In genomic region chr3:137568880-137569279, GRCh38 we compare ENCODE assay signal across 32 cellular contexts.
DNase-seq lines count a peak whose midpoint lies in the region; ATAC-seq, FAIRE-seq and TF ChIP-seq lines count a peak whose summit lies in the region.
"Had no signal": no experiment of that assay in that cellular context is flagged by ENCODE, and none has a peak within 500 bp of the region (broad histone marks: within the 10 kb centered on the region; RNA-seq: fewer than 3 reads in every experiment).

No MANE protein-coding gene starts in this region.

- no peak overlapping the region for H4K8ac ChIP-seq in IMR-90 (ENCODE audit: low read depth in 2 of 2, low read length in 2 of 2)

- H3K56ac ChIP-seq in IMR-90 (ENCODE audit: extremely low read depth, insufficient read depth, low read length): no peak overlapping the region

- BruUV-seq in HepG2 (replicated peaks; lab: Mats Ljungman, UMichigan): no TSS peak
- BruUV-seq in IMR-90 (replicated peaks; lab: Mats Ljungman, UMichigan): no TSS peak

- CTCF ChIA-PET in HepG2 (lab: Yijun Ruan, JAX; ENCODE audit: low intra/inter-chr PET ratio, low total read pairs): no interaction called here
- CTCF ChIA-PET in A549 (lab: Yijun Ruan, JAX): no interaction called here
- CTCF ChIA-PET in IMR-90 (lab: Yijun Ruan, JAX): no interaction called here

- H3K18ac ChIP-seq in IMR-90 (ENCODE audit: low read depth, low read length): no peak overlapping the region

- no peaks in the 10 kb centered on the region for H3K27me3 ChIP-seq in HepG2 (ENCODE audit: control insufficient read depth in 1 of 2, insufficient read depth in 2 of 2, low read length in 2 of 2)
- no peaks in the 10 kb centered on the region for H3K27me3 ChIP-seq in right lobe of liver
- no peaks in the 10 kb centered on the region for H3K27me3 ChIP-seq in IMR-90 (ENCODE audit: control insufficient read depth, insufficient read depth, low read length)
- H3K27me3 ChIP-seq: BE2C; BLaER1; BLaER1 treated with 17β-estradiol and CSF1 and Interleukin-3, amounts not matched to agents 10 nM and 100 nM had no signal

- TF ChIP-seq CTCF in HepG2 (CRISPR knock-in tag; IDR thresholded peaks at IDR 0.05): no peak
- TF ChIP-seq CTCF in right lobe of liver (IDR thresholded peaks at IDR 0.05): no peak
- no peak for TF ChIP-seq CTCF in A549 (IDR thresholded peaks at IDR 0.05)
- no peak for TF ChIP-seq CTCF in IMR-90 (conservative IDR thresholded peaks at IDR 0.05; ENCODE audit: low read depth, low read length)
- no peak for TF ChIP-seq CTCF in kidney (IDR thresholded peaks at IDR 0.05; ENCODE audit: borderline replicate concordance, extremely low read depth, insufficient read depth)

- H3K23ac ChIP-seq in IMR-90 (ENCODE audit: low read depth, low read length): no peak overlapping the region

- H3K4me1 ChIP-seq in HepG2 (ENCODE audit: insufficient read depth, low read length) (no peaks in the 10 kb centered on the region), right lobe of liver (no peaks in the 10 kb centered on the region), A549 (no peaks in the 10 kb centered on the region), IMR-90 (ENCODE audit: control insufficient read depth, insufficient read depth, low read length) (no peaks in the 10 kb centered on the region), kidney (ENCODE audit: control insufficient read depth in 1 of 2, insufficient read depth in 1 of 2, low read depth in 1 of 2, low read length in 2 of 2) (no peaks in the 10 kb centered on the region)
- H3K4me1 ChIP-seq: BE2C; BLaER1; BLaER1 treated with 17β-estradiol and CSF1 and Interleukin-3, amounts not matched to agents 10 nM and 100 nM; Caco-2 had no signal

- H3K27ac ChIP-seq in HepG2 (ENCODE audit: extremely low read length, insufficient read depth, low read length) (no peak overlapping the region), right lobe of liver (no peak overlapping the region), A549 (no peak overlapping the region), IMR-90 (ENCODE audit: insufficient read depth, low read length) (no peak overlapping the region), kidney (ENCODE audit: low read depth in 2 of 2, low read length in 2 of 2) (no peak overlapping the region)
- H3K27ac ChIP-seq: 22Rv1; BLaER1; BLaER1 treated with 17β-estradiol and CSF1 and Interleukin-3, amounts not matched to agents 10 nM and 100 nM; C4-2B had no signal

- H3K79me2 ChIP-seq in HepG2 (ENCODE audit: insufficient read depth, low read length): no peaks in the 10 kb centered on the region

- H3K79me1 ChIP-seq in IMR-90 (ENCODE audit: low read depth in 1 of 2, low read length in 2 of 2): no peaks in the 10 kb centered on the region

- H3K4me3 ChIP-seq in HepG2 (replicated peaks in 1 of 3; ENCODE audit: insufficient read depth in 1 of 3, low read depth in 2 of 3, low read length in 3 of 3) (no peak overlapping the region), right lobe of liver (no peak overlapping the region), A549 (no peak overlapping the region), IMR-90 (ENCODE audit: insufficient read depth, low read depth, low read length) (no peak overlapping the region), kidney (ENCODE audit: low read length in 2 of 2) (no peak overlapping the region)
- H3K4me3 ChIP-seq: BLaER1; BLaER1 treated with 17β-estradiol and CSF1 and Interleukin-3, amounts not matched to agents 10 nM and 100 nM had no signal

- no peak overlapping the region for H2BK20ac ChIP-seq in IMR-90 (ENCODE audit: low read depth, low read length)

- H3K9ac ChIP-seq in HepG2 (ENCODE audit: insufficient read depth, low read depth, low read length) (no peak overlapping the region), IMR-90 (ENCODE audit: low read depth, low read length) (no peak overlapping the region), kidney (ENCODE audit: low read length in 2 of 2) (no peak overlapping the region)
- H3K9ac ChIP-seq: BLaER1; BLaER1 treated with 17β-estradiol and CSF1 and Interleukin-3, amounts not matched to agents 10 nM and 100 nM had no signal

- intact Hi-C loops in HepG2 (cut with micrococcal nuclease; ENCODE audit: unreplicated experiment): no loop called here
- intact Hi-C loops in right lobe of liver (cut with DNase I): no loop called here
- intact Hi-C loops in IMR-90 (cut with micrococcal nuclease): no loop called here
- intact Hi-C loops in kidney (cut with DNase I): no loop called here

- no peak overlapping the region for H2BK5ac ChIP-seq in IMR-90 (ENCODE audit: low read depth, low read length, poor library complexity, severe bottlenecking)

- FAIRE-seq in HepG2 (lab: Jason Lieb, UNC) (no peak), A549 (lab: Jason Lieb, UNC) (no peak), kidney (lab: Jason Lieb, UNC) (no peak)
- FAIRE-seq: A204.1, D721Med had no signal

- TF ChIP-seq POLR2A in HepG2 (IDR thresholded peaks at IDR 0.05; ENCODE audit: insufficient read depth in 1 of 2, low read depth in 2 of 2, low read length in 2 of 2): no peak
- TF ChIP-seq POLR2A in right lobe of liver (IDR thresholded peaks at IDR 0.05): no peak
- no peak for TF ChIP-seq POLR2A in A549 (IDR thresholded peaks at IDR 0.05; ENCODE audit: low read length)
- TF ChIP-seq POLR2A in IMR-90 (IDR thresholded peaks at IDR 0.05; ENCODE audit: low read depth, low read length): no peak

- no peaks in the 10 kb centered on the region for H3K9me3 ChIP-seq in HepG2 (ENCODE audit: low read length)
- no peaks in the 10 kb centered on the region for H3K9me3 ChIP-seq in right lobe of liver
- no peaks in the 10 kb centered on the region for H3K9me3 ChIP-seq in A549
- peaks cover 12% of the 10 kb centered on the region for H3K9me3 ChIP-seq in IMR-90 (ENCODE audit: control insufficient read depth, insufficient read depth, low read length)
- H3K9me3 ChIP-seq in kidney (ENCODE audit: control insufficient read depth in 1 of 2, low read length in 2 of 2): peaks cover 0 to 4% of the 10 kb centered on the region in 2 donors
- H3K9me3 ChIP-seq: BE2C, BLaER1, Caco-2 had no signal

- H4K5ac ChIP-seq in IMR-90 (ENCODE audit: low read depth, low read length): no peak overlapping the region

- TF ChIP-seq RAD21 in HepG2 (CRISPR knock-in tag; IDR thresholded peaks at IDR 0.05) (no peak), A549 (conservative IDR thresholded peaks at IDR 0.05 in 1 of 2, IDR thresholded peaks at IDR 0.05 in 1 of 2) (no peak), IMR-90 (IDR thresholded peaks at IDR 0.05; ENCODE audit: low read length) (no peak)

- in situ Hi-C loops in HepG2 (cut with HindIII; ENCODE audit: extremely low pct_ligation_motif_present, low pct_unique_long_range_greater_than_20kb) (no loop called here), IMR-90 (cut with MboI; ENCODE audit: low sequenced_read_pairs) (no loop called here)

- POLR2A ChIA-PET in HepG2 (lab: Yijun Ruan, JAX) (no interaction called here), A549 (lab: Yijun Ruan, JAX) (no interaction called here), IMR-90 (lab: Charles Lee; ENCODE audit: unreplicated experiment) (no interaction called here)

- H3K4me2 ChIP-seq in HepG2 (ENCODE audit: low read depth, low read length): no peak overlapping the region
- H3K4me2 ChIP-seq in A549: no peak overlapping the region
- H3K4me2 ChIP-seq in IMR-90 (ENCODE audit: low read depth, low read length): no peak overlapping the region
- H3K4me2 ChIP-seq: BLaER1; BLaER1 treated with 17β-estradiol and CSF1 and Interleukin-3, amounts not matched to agents 10 nM and 100 nM had no signal

- DNase-seq in HepG2 (ENCODE audit: low spot score) (no peak), right lobe of liver (no peak), A549 (ENCODE audit: low read depth in 1 of 2, low spot score in 1 of 2) (no peak), IMR-90 (no peak), kidney (no peak)
- DNase-seq: 8988T; ACHN; AML-193; BE2C; C1 segment of cervical spinal cord; Caco-2; Calu3; CD4-positive, alpha-beta memory T cell; CD4-positive, alpha-beta T cell; CD4-positive, CD25-positive, alpha-beta regulatory T cell; CD8-positive, alpha-beta memory T cell; CD8-positive, alpha-beta T cell; COR-L47; DMS 273 treated with DMSO at 0.1 percent for 48 hours; DMS153; DMS53; DMS79; DMS79 treated with DMSO at 0.1 percent for 48 hours; DND-41; EL had no signal

- no peaks in the 10 kb centered on the region for H3K9me1 ChIP-seq in IMR-90 (ENCODE audit: insufficient read depth, low read length)

- no peak overlapping the region for H4K91ac ChIP-seq in IMR-90 (ENCODE audit: insufficient read depth, low read depth, low read length)

- no peaks in the 10 kb centered on the region for H3K36me3 ChIP-seq in HepG2 (replicated peaks in 1 of 2; ENCODE audit: control insufficient read depth in 1 of 2, insufficient read depth in 2 of 2, low read length in 2 of 2)
- no peaks in the 10 kb centered on the region for H3K36me3 ChIP-seq in right lobe of liver
- H3K36me3 ChIP-seq in IMR-90 (ENCODE audit: control insufficient read depth, insufficient read depth, low read length): no peaks in the 10 kb centered on the region
- no peaks in the 10 kb centered on the region for H3K36me3 ChIP-seq in kidney (ENCODE audit: control insufficient read depth in 1 of 2, insufficient read depth in 2 of 2, low read length in 2 of 2)
- H3K36me3 ChIP-seq: BE2C; BLaER1; BLaER1 treated with 17β-estradiol and CSF1 and Interleukin-3, amounts not matched to agents 10 nM and 100 nM had no signal

- ATAC-seq in HepG2: no peak
- no peak for ATAC-seq in right lobe of liver
- ATAC-seq in A549: no peak
- no peak for ATAC-seq in IMR-90 (ENCODE audit: low read depth)
- no peak for ATAC-seq in HG03025 (IDR thresholded peaks at IDR 0.05; ENCODE audit: low FRiP score, unreplicated experiment)
- ATAC-seq: CD8-positive, alpha-beta T cell had no signal

- H2BK15ac ChIP-seq in IMR-90 (ENCODE audit: low read depth, low read length): no peak overlapping the region

- no peak overlapping the region for H2BK120ac ChIP-seq in IMR-90 (ENCODE audit: low read depth, low read length)

- no peak overlapping the region for H2AFZ ChIP-seq in HepG2 (ENCODE audit: low read length)
- no peak overlapping the region for H2AFZ ChIP-seq in IMR-90 (replicated peaks; ENCODE audit: low read length, poor library complexity)

- TF ChIP-seq EP300 in HepG2 (IDR thresholded peaks at IDR 0.05; ENCODE audit: low read depth in 2 of 2, low read length in 2 of 2) (no peak), HepG2 (CRISPR knock-in tag; IDR thresholded peaks at IDR 0.05; ENCODE audit: borderline replicate concordance) (no peak), A549 (IDR thresholded peaks at IDR 0.05) (no peak)

- H3K14ac ChIP-seq in IMR-90 (replicated peaks; ENCODE audit: low read depth, low read length): no peak overlapping the region

- H2AK9ac ChIP-seq in IMR-90 (replicated peaks; ENCODE audit: low read depth, low read length, poor library complexity): no peak overlapping the region

- dilution Hi-C loops in IMR-90 (cut with HindIII; ENCODE audit: low sequenced_read_pairs, unreplicated experiment): no loop called here

- H4K20me1 ChIP-seq in HepG2 (ENCODE audit: insufficient read depth, low read length) (no peaks in the 10 kb centered on the region), IMR-90 (ENCODE audit: insufficient read depth, low read length) (no peaks in the 10 kb centered on the region)
- H4K20me1 ChIP-seq: BLaER1; BLaER1 treated with 17β-estradiol and CSF1 and Interleukin-3, amounts not matched to agents 10 nM and 100 nM had no signal

- H2AK5ac ChIP-seq in IMR-90 (ENCODE audit: low read depth, low read length): no peak overlapping the region

- H3K4ac ChIP-seq in IMR-90 (ENCODE audit: low read depth, low read length): no peak overlapping the region

TF ChIP-seq in A549, 52 proteins besides CTCF, POLR2A, EP300 and RAD21 (continues in another document):
- TF ChIP-seq ZNF302 (CRISPR knock-in tag; IDR thresholded peaks at IDR 0.05): no peak

Comparison
In these comparisons a context has a peak if more than half of its experiments do, and no peak if none do; other contexts are left out.
1. Of the 38 proteins assayed by ChIP-seq in both HepG2 and A549: peak only in HepG2: none; only in A549: none; in both: MAFK; in neither: 37.